In genomic region chr13:96141032-96141431, GRCh38 we compare ENCODE assay signal across 1 cellular context.
TF ChIP-seq lines count a peak whose summit lies in the region.

No MANE protein-coding gene starts in this region.

TF ChIP-seq in HCT116, 20 proteins besides CTCF, POLR2A, EP300 and RAD21 (continued from another document):
- no peak for TF ChIP-seq ZBTB33 (IDR thresholded peaks at IDR 0.05; ENCODE audit: extremely low read depth, insufficient replicate concordance, low read length)
- no peak for TF ChIP-seq REST (IDR thresholded peaks at IDR 0.05; ENCODE audit: low read depth)
- TF ChIP-seq SP1 (IDR thresholded peaks at IDR 0.05; ENCODE audit: low read depth) = no peak
- no peak for TF ChIP-seq ELF1 (IDR thresholded peaks at IDR 0.05; ENCODE audit: borderline replicate concordance, low read depth)
- no peak for TF ChIP-seq ZNF274 (IDR thresholded peaks at IDR 0.05; ENCODE audit: low read depth, low read length)
- no peak for TF ChIP-seq CBX3 (IDR thresholded peaks at IDR 0.05; ENCODE audit: low read depth)
- no peak for TF ChIP-seq JUND (IDR thresholded peaks at IDR 0.05)
- no peak for TF ChIP-seq TCF7L2 (IDR thresholded peaks at IDR 0.05; ENCODE audit: borderline replicate concordance, extremely low read depth, insufficient read depth, insufficient read length)
- TF ChIP-seq POLR2AphosphoS5 (IDR thresholded peaks at IDR 0.05; ENCODE audit: low read depth, low read length) = no peak
- no peak for TF ChIP-seq FOSL1 (IDR thresholded peaks at IDR 0.05; ENCODE audit: low read depth)
- TF ChIP-seq EZH2 (IDR thresholded peaks at IDR 0.05) = no peak
- no peak for TF ChIP-seq YY1 (IDR thresholded peaks at IDR 0.05; ENCODE audit: extremely low read depth, insufficient replicate concordance, low read depth, low read length)
- no peak for TF ChIP-seq SRF (IDR thresholded peaks at IDR 0.05; ENCODE audit: low read depth)
